In the genomic region with DNA sequence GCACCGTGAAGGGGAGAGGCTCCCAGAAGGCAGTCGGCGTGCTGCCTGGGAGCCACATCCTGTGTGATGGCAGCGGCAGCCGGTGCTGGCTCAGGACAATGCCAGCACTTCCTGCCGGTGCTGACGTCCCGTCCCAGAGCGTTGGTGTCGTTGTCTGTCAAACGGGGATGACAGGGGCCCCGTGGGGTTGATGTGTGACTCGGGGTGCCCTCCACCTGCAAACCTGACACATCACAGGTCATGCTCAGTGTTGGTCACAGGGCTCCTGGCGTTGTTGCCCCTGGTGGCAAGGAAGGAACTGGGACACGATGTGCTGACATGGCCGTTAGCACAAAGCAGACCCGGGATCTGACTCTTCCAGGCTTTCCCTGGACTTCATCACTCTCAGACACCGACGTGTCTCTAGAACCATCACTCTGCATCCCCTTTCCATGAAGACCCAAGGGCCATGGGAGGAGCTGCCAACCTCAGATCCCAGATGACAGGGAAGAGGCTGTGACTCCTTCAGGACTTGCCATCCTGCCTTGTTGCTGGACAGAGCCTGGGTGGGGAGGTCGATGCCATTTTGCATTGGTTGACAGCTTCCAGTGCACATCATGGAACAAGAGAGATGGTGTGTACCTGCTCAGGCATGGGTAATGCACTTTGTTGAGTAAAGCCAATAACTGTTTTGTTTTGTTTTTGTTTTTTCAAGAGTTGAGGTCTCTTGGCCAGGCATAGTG, we compare ENCODE assay signal across 8 cellular contexts. TPM values are rescaled to one million over a fixed set of nuclear protein-coding genes. Genes with fewer than 3 reads are reported as not detected.
DNase-seq lines count a peak whose midpoint lies in the region; ATAC-seq and TF ChIP-seq lines count a peak whose summit lies in the region.

No MANE protein-coding gene starts in this region.

- no peaks in the 10 kb centered on the region for H3K4me1 ChIP-seq in GM23338 (ENCODE audit: insufficient read depth)

- H4K20me1 ChIP-seq in GM23338 (replicated peaks; ENCODE audit: insufficient read depth): no peaks in the 10 kb centered on the region

- no peak; a peak in 1 of 4 replicates for TF ChIP-seq CTCF in GM23338 (conservative IDR thresholded peaks at IDR 0.05; ENCODE audit: low read depth in 2 of 2)

- H3K27ac Mint-ChIP-seq in GM23338: no peak overlapping the region
- H3K27ac Mint-ChIP-seq in effector memory CD8-positive, alpha-beta T cell: peak overlapping the region; percentile 87 to 90

- H3K36me3 Mint-ChIP-seq in GM23338 (ENCODE audit: low read depth): no peaks in the 10 kb centered on the region; the same call in 2 of the 3 replicates
- H3K36me3 Mint-ChIP-seq in effector memory CD8-positive, alpha-beta T cell (ENCODE audit: insufficient read depth): peaks cover 10% of the 10 kb centered on the region

- H2AFZ ChIP-seq in GM23338: peak overlapping the region; percentile 72; the same call in 1 of the 2 replicates

- H3K27me3 ChIP-seq in GM23338 (ENCODE audit: insufficient read depth): no peaks in the 10 kb centered on the region

- no peak overlapping the region for H3K4me3 ChIP-seq in GM23338

- H3F3A ChIP-seq in GM23338 (replicated peaks; ENCODE audit: low read depth): peaks cover 3% of the 10 kb centered on the region; the same call in 1 of the 2 replicates

- peak; percentile 49 for ATAC-seq in GM23338
- peak; percentile 97 for ATAC-seq in effector memory CD8-positive, alpha-beta T cell (replicated peaks)
- no peak for ATAC-seq in HG02571 (IDR thresholded peaks at IDR 0.05; ENCODE audit: unreplicated experiment)
- no peak for ATAC-seq in GM18909 (IDR thresholded peaks at IDR 0.05; ENCODE audit: poor library complexity, unreplicated experiment)

- peak; percentile 48 for DNase-seq in GM23338 (ENCODE audit: low spot score)
- peak; percentile 22 to 40 for DNase-seq in activated CD4-positive, alpha-beta T cell treated with anti-CD3 and anti-CD28 coated beads, Interleukin-2, amount 50 U/mL, for 24 hours (ENCODE audit: low read depth in 1 of 2, low spot score in 1 of 2)
- peak; percentile 69 to 73 (median 71) for DNase-seq in effector memory CD8-positive, alpha-beta T cell
- peak; percentile 20 for DNase-seq in stimulated activated CD8-positive, alpha-beta memory T cell treated with anti-CD3 and anti-CD28 coated beads, Interleukin-12 subunit alpha, Interleukin-12 subunit beta, amount 100 ng/mL, for 1 hour (ENCODE audit: low read depth)
- DNase-seq in HuH-7 (ENCODE audit: low spot score): no peak
- no peak for DNase-seq in Ammon's horn (ENCODE audit: low spot score)

- no peaks in the 10 kb centered on the region for H3K9me2 ChIP-seq in GM23338 (ENCODE audit: insufficient read depth)

- no peaks in the 10 kb centered on the region for H3K79me2 ChIP-seq in GM23338 (replicated peaks; ENCODE audit: insufficient read depth)

- no peak overlapping the region for H3K4me3 Mint-ChIP-seq in GM23338
- H3K4me3 Mint-ChIP-seq in effector memory CD8-positive, alpha-beta T cell: peak overlapping the region; percentile 63 to 73

- H3K4me2 ChIP-seq in GM23338: no peak overlapping the region

- H3K4me1 Mint-ChIP-seq in GM23338: peaks cover 4% of the 10 kb centered on the region; the same call in 1 of the 3 replicates
- peaks cover 9 to 11% of the 10 kb centered on the region in 2 donors for H3K4me1 Mint-ChIP-seq in effector memory CD8-positive, alpha-beta T cell (ENCODE audit: low read depth in 2 of 2)

- H3K27ac ChIP-seq in GM23338 (ENCODE audit: low read depth): no peak overlapping the region

- no peaks in the 10 kb centered on the region for H3K9me3 Mint-ChIP-seq in GM23338
- no peaks in the 10 kb centered on the region for H3K9me3 Mint-ChIP-seq in effector memory CD8-positive, alpha-beta T cell

- H3K27me3 Mint-ChIP-seq in GM23338 (ENCODE audit: insufficient read depth, low read depth, poor library complexity): peaks cover 16% of the 10 kb centered on the region
- no peaks in the 10 kb centered on the region for H3K27me3 Mint-ChIP-seq in effector memory CD8-positive, alpha-beta T cell

- H3K36me3 ChIP-seq in GM23338 (ENCODE audit: insufficient read depth): no peaks in the 10 kb centered on the region

TF ChIP-seq in GM23338, 12 proteins besides CTCF, POLR2A, EP300 and RAD21 (continues in another document):
- no peak for TF ChIP-seq EZH2phosphoT487 (IDR thresholded peaks at IDR 0.05; ENCODE audit: unreplicated experiment)
- TF ChIP-seq, protein P1, sequence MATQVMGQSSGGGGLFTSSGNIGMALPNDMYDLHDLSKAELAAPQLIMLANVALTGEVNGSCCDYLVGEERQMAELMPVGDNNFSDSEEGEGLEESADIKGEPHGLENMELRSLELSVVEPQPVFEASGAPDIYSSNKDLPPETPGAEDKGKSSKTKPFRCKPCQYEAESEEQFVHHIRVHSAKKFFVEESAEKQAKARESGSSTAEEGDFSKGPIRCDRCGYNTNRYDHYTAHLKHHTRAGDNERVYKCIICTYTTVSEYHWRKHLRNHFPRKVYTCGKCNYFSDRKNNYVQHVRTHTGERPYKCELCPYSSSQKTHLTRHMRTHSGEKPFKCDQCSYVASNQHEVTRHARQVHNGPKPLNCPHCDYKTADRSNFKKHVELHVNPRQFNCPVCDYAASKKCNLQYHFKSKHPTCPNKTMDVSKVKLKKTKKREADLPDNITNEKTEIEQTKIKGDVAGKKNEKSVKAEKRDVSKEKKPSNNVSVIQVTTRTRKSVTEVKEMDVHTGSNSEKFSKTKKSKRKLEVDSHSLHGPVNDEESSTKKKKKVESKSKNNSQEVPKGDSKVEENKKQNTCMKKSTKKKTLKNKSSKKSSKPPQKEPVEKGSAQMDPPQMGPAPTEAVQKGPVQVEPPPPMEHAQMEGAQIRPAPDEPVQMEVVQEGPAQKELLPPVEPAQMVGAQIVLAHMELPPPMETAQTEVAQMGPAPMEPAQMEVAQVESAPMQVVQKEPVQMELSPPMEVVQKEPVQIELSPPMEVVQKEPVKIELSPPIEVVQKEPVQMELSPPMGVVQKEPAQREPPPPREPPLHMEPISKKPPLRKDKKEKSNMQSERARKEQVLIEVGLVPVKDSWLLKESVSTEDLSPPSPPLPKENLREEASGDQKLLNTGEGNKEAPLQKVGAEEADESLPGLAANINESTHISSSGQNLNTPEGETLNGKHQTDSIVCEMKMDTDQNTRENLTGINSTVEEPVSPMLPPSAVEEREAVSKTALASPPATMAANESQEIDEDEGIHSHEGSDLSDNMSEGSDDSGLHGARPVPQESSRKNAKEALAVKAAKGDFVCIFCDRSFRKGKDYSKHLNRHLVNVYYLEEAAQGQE (IDR thresholded peaks at IDR 0.05; ENCODE audit: unreplicated experiment): no peak

RNA-seq across cellular contexts. Expression of a gene that starts 21.5 kb away (rescaled TPM):
- 2.4 and 4.4 TPM in 2 replicates for total RNA-seq in GM23338 (2014; rRNA removed; shearing (Covaris generic))
- polyA plus RNA-seq in GM23338 (2016; fragmentation: Nextera tagmentation; extraction: Ambion mirVana): 1.6 and 2.0 TPM in 2 replicates

RNA-seq across cellular contexts. Expression of a gene that starts 34.7 kb away (rescaled TPM):
- 2.1 and 2.2 TPM in 2 replicates for total RNA-seq in GM23338 (2014; rRNA removed; shearing (Covaris generic))
- polyA plus RNA-seq in GM23338 (2016; fragmentation: Nextera tagmentation; extraction: Ambion mirVana): 0.57 and 0.75 TPM in 2 replicates

Comparison
In these comparisons a context has a peak if more than half of its experiments do, and no peak if none do; other contexts are left out.
1. ATAC-seq: peak in GM23338 (single experiment) and effector memory CD8-positive, alpha-beta T cell (single experiment); none in HG02571 (single experiment) and GM18909 (single experiment).
2. DNase-seq: peak in GM23338 (single experiment), activated CD4-positive, alpha-beta T cell treated with anti-CD3 and anti-CD28 coated beads, Interleukin-2, amount 50 U/mL, for 24 hours (2 of 2), effector memory CD8-positive, alpha-beta T cell (3 of 3) and stimulated activated CD8-positive, alpha-beta memory T cell treated with anti-CD3 and anti-CD28 coated beads, Interleukin-12 subunit alpha, Interleukin-12 subunit beta, amount 100 ng/mL, for 1 hour (single experiment); none in HuH-7 (single experiment) and Ammon's horn (single experiment).